Comparison of ENCODE assay signal across 8 cellular contexts in genomic region chr4:107354304-107354703, GRCh38.
DNase-seq lines count a peak whose midpoint lies in the region; ATAC-seq, FAIRE-seq and TF ChIP-seq lines count a peak whose summit lies in the region.
"Not testable (repeated sequence)": the region's sequence is repeated elsewhere in the genome, so short reads cannot be mapped to it uniquely, and the experiment has no call there.

No MANE protein-coding gene starts in this region.

- BruUV-seq in HepG2 (replicated peaks; lab: Mats Ljungman, UMichigan), result not testable (repeated sequence)

- H3K9me3 ChIP-seq in Loucy (ENCODE audit: insufficient read depth, low read depth, low read length); HepG2 (ENCODE audit: low read length): not testable (repeated sequence)

- in situ Hi-C loops in GM13976 (cut with MboI; ENCODE audit: low sequenced_read_pairs, unreplicated experiment); HepG2 (cut with HindIII; ENCODE audit: extremely low pct_ligation_motif_present, low pct_unique_long_range_greater_than_20kb): not testable (repeated sequence)

- not testable (repeated sequence) for H3K27me3 ChIP-seq in Loucy (ENCODE audit: insufficient read depth, low read length, poor library complexity, severe bottlenecking); HepG2 (ENCODE audit: control insufficient read depth in 1 of 2, insufficient read depth in 2 of 2, low read length in 2 of 2)

- intact Hi-C loops in HepG2 (cut with micrococcal nuclease; ENCODE audit: unreplicated experiment), result not testable (repeated sequence)

- H3K79me2 ChIP-seq in Loucy (ENCODE audit: insufficient read depth, low read length); HepG2 (ENCODE audit: insufficient read depth, low read length): not testable (repeated sequence)

- not testable (repeated sequence) for H4K20me1 ChIP-seq in Loucy (ENCODE audit: insufficient read depth, low read length, poor library complexity, severe bottlenecking); HepG2 (ENCODE audit: insufficient read depth, low read length)

- H3F3A ChIP-seq in Loucy (ENCODE audit: low read depth), result not testable (repeated sequence)

- not testable (repeated sequence) for ATAC-seq in HepG2

- H3K27ac Mint-ChIP-seq in type B pancreatic cell, result peak overlapping the region; percentile 90

- H3K4me1 ChIP-seq in Loucy (ENCODE audit: insufficient read depth, low read length, poor library complexity, severe bottlenecking); HepG2 (ENCODE audit: insufficient read depth, low read length): not testable (repeated sequence)

- not testable (repeated sequence) for H3K36me3 ChIP-seq in Loucy (ENCODE audit: insufficient read depth, low read length); HepG2 (replicated peaks in 1 of 2; ENCODE audit: control insufficient read depth in 1 of 2, insufficient read depth in 2 of 2, low read length in 2 of 2)

- H3K9ac ChIP-seq in Loucy (ENCODE audit: low read depth, low read length, poor library complexity, severe bottlenecking); HepG2 (ENCODE audit: insufficient read depth, low read depth, low read length): not testable (repeated sequence)

- CTCF ChIA-PET in HepG2 (lab: Yijun Ruan, JAX; ENCODE audit: low intra/inter-chr PET ratio, low total read pairs), result not testable (repeated sequence)

- FAIRE-seq in D721Med (lab: Jason Lieb, UNC); HepG2 (lab: Jason Lieb, UNC): not testable (repeated sequence)

- TF ChIP-seq RAD21 in HepG2 (CRISPR knock-in tag; IDR thresholded peaks at IDR 0.05), result not testable (repeated sequence)

- H2AFZ ChIP-seq in Loucy (ENCODE audit: low read length); HepG2 (ENCODE audit: low read length): not testable (repeated sequence)

- 61% methylated on average over 10 of the region's 11 CpGs for WGBS in HepG2 (ENCODE audit: low lambda C conversion rate)

- not testable (repeated sequence) for H3K9me3 Mint-ChIP-seq in type B pancreatic cell

- not testable (repeated sequence) for H3K27me3 Mint-ChIP-seq in type B pancreatic cell

- not testable (repeated sequence) for H3K4me1 Mint-ChIP-seq in type B pancreatic cell (ENCODE audit: unreplicated experiment)

- not testable (repeated sequence) for H3K4me3 ChIP-seq in Loucy (ENCODE audit: low read length, poor library complexity, severe bottlenecking); epithelial cell of proximal tubule (ENCODE audit: low read depth, low read length); HepG2 (replicated peaks in 1 of 3; ENCODE audit: insufficient read depth in 1 of 3, low read depth in 2 of 3, low read length in 3 of 3)

- not testable (repeated sequence) for TF ChIP-seq POLR2A in HepG2 (IDR thresholded peaks at IDR 0.05; ENCODE audit: insufficient read depth in 1 of 2, low read depth in 2 of 2, low read length in 2 of 2)

- not testable (repeated sequence) for H3K4me3 Mint-ChIP-seq in type B pancreatic cell

- H3K4me2 ChIP-seq in Loucy (ENCODE audit: low read depth, low read length, poor library complexity, severe bottlenecking); HepG2 (ENCODE audit: low read depth, low read length): not testable (repeated sequence)

- not testable (repeated sequence) for H3K27ac ChIP-seq in HepG2 (ENCODE audit: extremely low read length, insufficient read depth, low read length)

- not testable (repeated sequence) for TF ChIP-seq EP300 in HepG2 (IDR thresholded peaks at IDR 0.05; ENCODE audit: low read depth in 2 of 2, low read length in 2 of 2); HepG2 (CRISPR knock-in tag; IDR thresholded peaks at IDR 0.05; ENCODE audit: borderline replicate concordance)

- H3K36me3 Mint-ChIP-seq in type B pancreatic cell, result not testable (repeated sequence)

- not testable (repeated sequence) for DNase-seq in D721Med (ENCODE audit: insufficient read length, low spot score); GM13976 (ENCODE audit: low spot score); epithelial cell of proximal tubule (ENCODE audit: low read depth); HepG2 (ENCODE audit: low spot score); type B pancreatic cell (ENCODE audit: extremely low spot score, unreplicated experiment)
- peak; percentile 28 for DNase-seq in RPMI8226
- DNase-seq in amniotic epithelial cell (ENCODE audit: low read depth), result peak; percentile 39

- POLR2A ChIA-PET in HepG2 (lab: Yijun Ruan, JAX), result not testable (repeated sequence)

- H3K9me2 ChIP-seq in Loucy (replicated peaks; ENCODE audit: low read depth, low read length), result not testable (repeated sequence)

- TF ChIP-seq CTCF in D721Med (IDR thresholded peaks at IDR 0.05; ENCODE audit: insufficient read depth, missing control alignments) (peak; percentile 3), GM13976 (IDR thresholded peaks at IDR 0.05; ENCODE audit: borderline replicate concordance, control extremely low read depth, extremely low read depth, insufficient read depth, missing control alignments) (peak; percentile 17), Loucy (conservative IDR thresholded peaks at IDR 0.05; ENCODE audit: low read length) (peak; percentile 42), epithelial cell of proximal tubule (conservative IDR thresholded peaks at IDR 0.05; ENCODE audit: low read depth, low read length) (peak; percentile 49), HepG2 (CRISPR knock-in tag; IDR thresholded peaks at IDR 0.05) (peak; percentile 40), type B pancreatic cell (conservative IDR thresholded peaks at IDR 0.05) (peak; percentile 44)

TF ChIP-seq in HepG2, 621 proteins besides CTCF, POLR2A, EP300 and RAD21:
- TF ChIP-seq ZBTB33 (CRISPR knock-in tag; IDR thresholded peaks at IDR 0.05), result peak; percentile 97
- peak; percentile 34 for TF ChIP-seq STAG1 (CRISPR knock-in tag; IDR thresholded peaks at IDR 0.05)
